ENCODE assay signal across 9 cellular contexts in the genomic region with DNA sequence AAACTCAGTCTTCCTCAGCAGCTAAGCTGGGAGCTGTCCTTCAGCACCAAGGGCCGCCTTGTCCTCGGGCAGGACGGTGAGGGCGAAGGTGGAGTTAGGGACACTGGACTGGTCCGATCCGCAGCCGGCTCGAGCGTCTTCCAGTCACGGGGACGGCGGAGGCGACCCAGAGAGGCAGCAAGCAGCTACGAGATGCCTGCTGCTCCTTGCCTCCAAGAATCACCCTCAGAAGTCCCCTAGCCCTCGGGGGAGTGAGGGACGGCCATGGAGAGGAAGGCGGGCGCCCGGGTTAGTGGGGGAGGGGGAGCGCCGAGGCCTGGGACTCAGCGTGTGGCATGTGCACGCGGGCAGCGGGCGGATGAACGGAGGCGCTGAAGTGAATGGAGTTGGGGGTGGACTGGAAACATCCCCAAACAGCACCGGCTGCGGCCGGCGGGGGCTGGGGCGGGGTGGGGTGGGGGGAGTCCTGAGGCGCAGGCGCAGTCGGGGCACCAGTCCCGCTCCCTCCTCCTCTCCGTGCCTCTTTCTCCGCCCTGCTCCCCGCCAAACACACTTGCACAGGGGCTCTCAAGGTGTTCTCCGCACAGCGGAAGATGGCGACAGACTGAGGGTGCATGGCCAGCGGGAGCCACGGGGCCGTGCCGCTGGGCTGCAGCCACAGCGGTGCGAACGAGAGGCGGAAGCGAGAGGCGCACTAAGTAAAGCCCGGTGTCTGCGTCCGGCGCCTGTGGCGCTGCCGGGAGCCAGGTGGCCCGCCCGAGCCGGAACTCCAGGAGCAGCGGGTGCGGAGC. TPM values are rescaled to one million over a fixed set of nuclear protein-coding genes. Genes with fewer than 3 reads are reported as not detected.
DNase-seq lines count a peak whose midpoint lies in the region; ATAC-seq and TF ChIP-seq lines count a peak whose summit lies in the region.
"Had no signal": no experiment of that assay in that cellular context is flagged by ENCODE, and none has a peak within 500 bp of the region (broad histone marks: within the 10 kb centered on the region; RNA-seq: fewer than 3 reads in every experiment).

A gene (plus strand): TSS at position 492 of the 791 bp plus-strand sequence. CDS start 957 bp downstream, outside the sequence.

- no peaks in the 10 kb centered on the region for H3K9me3 ChIP-seq in colonic mucosa

- no peak for TF ChIP-seq EP300 in Ishikawa (IDR thresholded peaks at IDR 0.05; ENCODE audit: borderline replicate concordance)

- no peak for ATAC-seq in HG02840 (IDR thresholded peaks at IDR 0.05; ENCODE audit: low FRiP score, unreplicated experiment)
- no peak for ATAC-seq in GM19035 (IDR thresholded peaks at IDR 0.05; ENCODE audit: unreplicated experiment)

- intact Hi-C loops in colonic mucosa (cut with DNase I), result no loop called here

- no peaks in the 10 kb centered on the region for H3K36me3 ChIP-seq in colonic mucosa

- no peak within 1 kb of the TSS for H3K9ac ChIP-seq in colonic mucosa (ENCODE audit: low read depth in 2 of 2, low read length in 2 of 2)

- TF ChIP-seq CTCF in colonic mucosa (IDR thresholded peaks at IDR 0.05), result peak; percentile 19

- no peak for TF ChIP-seq RAD21 in Ishikawa (IDR thresholded peaks at IDR 0.05; ENCODE audit: low read depth)

- in situ Hi-C loops in SK-MEL-5 (cut with HindIII; ENCODE audit: low pct_unique_long_range_greater_than_20kb, low sequenced_read_pairs), result no loop called here

- no peaks in the 10 kb centered on the region for H3K4me1 ChIP-seq in colonic mucosa

- no peaks in the 10 kb centered on the region for H3K27me3 ChIP-seq in colonic mucosa
- H3K27me3 ChIP-seq in layer of hippocampus (ENCODE audit: control insufficient read depth, insufficient read depth, low read length), result no peaks in the 10 kb centered on the region

- DNase-seq in DMS 273 (lab: John Stamatoyannopoulos, UW; ENCODE audit: unreplicated experiment) (peak; percentile 92), SK-MEL-5 (ENCODE audit: low read depth, low spot score) (peak; percentile 61), colonic mucosa (peak; percentile 45)
- peak; percentile 16 for DNase-seq in stimulated activated CD4-positive, alpha-beta T cell treated with anti-CD3 and anti-CD28 coated beads, Interleukin-2, amount 100 ng/mL, for 4 hours (ENCODE audit: low read depth)

- H3K27ac ChIP-seq in colonic mucosa (no peak within 1 kb of the TSS), layer of hippocampus (ENCODE audit: low read depth, low read length) (peak within 1 kb of the TSS; percentile 16)

- H3K4me3 ChIP-seq in colonic mucosa, result peak within 1 kb of the TSS; percentile 38

TF ChIP-seq in Ishikawa, 13 proteins besides CTCF, POLR2A, EP300 and RAD21:
- no peak for TF ChIP-seq FOXM1 (IDR thresholded peaks at IDR 0.05; ENCODE audit: borderline replicate concordance, low read depth)
- TF ChIP-seq YY1 (IDR thresholded peaks at IDR 0.05; ENCODE audit: low read depth), result peak; percentile 53; the same call in 1 of the 2 replicates
- no peak for TF ChIP-seq EGR1 (IDR thresholded peaks at IDR 0.05)
- TF ChIP-seq, protein P1, sequence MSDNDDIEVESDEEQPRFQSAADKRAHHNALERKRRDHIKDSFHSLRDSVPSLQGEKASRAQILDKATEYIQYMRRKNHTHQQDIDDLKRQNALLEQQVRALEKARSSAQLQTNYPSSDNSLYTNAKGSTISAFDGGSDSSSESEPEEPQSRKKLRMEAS (IDR thresholded peaks at IDR 0.05), result peak; percentile 41
- TF ChIP-seq, protein P2, sequence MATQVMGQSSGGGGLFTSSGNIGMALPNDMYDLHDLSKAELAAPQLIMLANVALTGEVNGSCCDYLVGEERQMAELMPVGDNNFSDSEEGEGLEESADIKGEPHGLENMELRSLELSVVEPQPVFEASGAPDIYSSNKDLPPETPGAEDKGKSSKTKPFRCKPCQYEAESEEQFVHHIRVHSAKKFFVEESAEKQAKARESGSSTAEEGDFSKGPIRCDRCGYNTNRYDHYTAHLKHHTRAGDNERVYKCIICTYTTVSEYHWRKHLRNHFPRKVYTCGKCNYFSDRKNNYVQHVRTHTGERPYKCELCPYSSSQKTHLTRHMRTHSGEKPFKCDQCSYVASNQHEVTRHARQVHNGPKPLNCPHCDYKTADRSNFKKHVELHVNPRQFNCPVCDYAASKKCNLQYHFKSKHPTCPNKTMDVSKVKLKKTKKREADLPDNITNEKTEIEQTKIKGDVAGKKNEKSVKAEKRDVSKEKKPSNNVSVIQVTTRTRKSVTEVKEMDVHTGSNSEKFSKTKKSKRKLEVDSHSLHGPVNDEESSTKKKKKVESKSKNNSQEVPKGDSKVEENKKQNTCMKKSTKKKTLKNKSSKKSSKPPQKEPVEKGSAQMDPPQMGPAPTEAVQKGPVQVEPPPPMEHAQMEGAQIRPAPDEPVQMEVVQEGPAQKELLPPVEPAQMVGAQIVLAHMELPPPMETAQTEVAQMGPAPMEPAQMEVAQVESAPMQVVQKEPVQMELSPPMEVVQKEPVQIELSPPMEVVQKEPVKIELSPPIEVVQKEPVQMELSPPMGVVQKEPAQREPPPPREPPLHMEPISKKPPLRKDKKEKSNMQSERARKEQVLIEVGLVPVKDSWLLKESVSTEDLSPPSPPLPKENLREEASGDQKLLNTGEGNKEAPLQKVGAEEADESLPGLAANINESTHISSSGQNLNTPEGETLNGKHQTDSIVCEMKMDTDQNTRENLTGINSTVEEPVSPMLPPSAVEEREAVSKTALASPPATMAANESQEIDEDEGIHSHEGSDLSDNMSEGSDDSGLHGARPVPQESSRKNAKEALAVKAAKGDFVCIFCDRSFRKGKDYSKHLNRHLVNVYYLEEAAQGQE (IDR thresholded peaks at IDR 0.05; ENCODE audit: low read depth), result peak; percentile 82
- 0 out of 2 replicates have a peak, but pooled peaks have one; percentile 28 for TF ChIP-seq ZBTB7A (IDR thresholded peaks at IDR 0.05; ENCODE audit: low read depth)

RNA-seq across cellular contexts. Expression of the gene that starts here (rescaled TPM):
- 5.0 and 5.1 TPM in 2 replicates for total RNA-seq in SK-MEL-5 (2014; rRNA removed; shearing (Covaris generic))
- 8.6 and 10.9 TPM in 2 replicates for polyA plus RNA-seq in SK-MEL-5 (2015; cell fraction: cytosol; rRNA removed)
- polyA plus RNA-seq in SK-MEL-5 (2015; cell fraction: nucleus; rRNA removed), result 2.5 and 4.6 TPM in 2 replicates
- under 1 TPM; 0.66 to 0.72 TPM for total RNA-seq in colonic mucosa
- total RNA-seq: pulmonary artery endothelial cell had no signal

Comparison
In these comparisons a context has a peak if more than half of its experiments do, and no peak if none do; other contexts are left out.
1. Peak in DNase-seq and H3K4me3 ChIP-seq in colonic mucosa; RNA of the gene not detected or under 1 TPM.
2. DNase-seq: peak in every context shown above with its lines; median percentile 92 in DMS 273; 61 in SK-MEL-5; 45 in colonic mucosa; 16 in stimulated activated CD4-positive, alpha-beta T cell treated with anti-CD3 and anti-CD28 coated beads, Interleukin-2, amount 100 ng/mL, for 4 hours.